8 cellular contexts compared by ENCODE assay signal in the genomic region with DNA sequence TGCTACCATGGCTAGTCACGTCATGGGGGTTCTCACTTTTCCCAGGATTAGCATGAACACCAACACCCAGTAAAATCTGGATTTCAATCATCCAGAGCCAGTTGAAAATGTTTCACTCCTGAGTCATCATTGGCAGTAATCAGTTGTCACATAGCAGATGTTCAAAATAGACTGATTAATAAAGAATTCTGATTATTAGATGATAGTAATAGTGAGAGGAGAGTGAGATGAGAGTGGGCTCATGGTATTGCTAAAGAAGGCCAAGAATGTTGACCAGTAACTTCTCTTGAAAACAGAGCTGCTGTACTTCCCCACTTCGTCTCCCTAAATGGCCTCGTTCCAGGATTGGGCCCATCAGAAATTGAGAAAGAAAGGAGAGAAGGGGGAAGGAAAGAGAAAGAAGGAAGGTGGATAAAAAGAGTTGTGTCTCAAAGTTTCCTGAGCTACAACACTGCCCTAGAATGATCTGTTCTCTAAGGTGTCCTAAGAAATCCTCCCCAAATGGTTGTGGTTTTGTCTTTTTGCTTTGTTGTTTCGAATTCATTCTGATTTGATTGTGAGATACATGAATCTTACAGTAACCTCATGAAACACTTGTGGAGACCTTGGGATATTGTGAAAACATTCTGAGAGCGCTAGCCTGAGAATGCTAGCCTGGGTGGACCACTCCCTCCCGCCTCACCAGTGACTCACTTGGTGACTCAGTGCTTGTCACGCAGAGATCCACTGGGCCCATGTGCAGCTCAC.
DNase-seq lines count a peak whose midpoint lies in the region; ATAC-seq, FAIRE-seq and TF ChIP-seq lines count a peak whose summit lies in the region.

No MANE protein-coding gene starts in this region.

- TF ChIP-seq CTCF in osteocyte (IDR thresholded peaks at IDR 0.05): no peak

- H3K36me3 Mint-ChIP-seq in osteocyte (ENCODE audit: unreplicated experiment): no peaks in the 10 kb centered on the region

- H3K9me3 Mint-ChIP-seq in osteocyte (ENCODE audit: unreplicated experiment): peaks cover 9% of the 10 kb centered on the region

- no peak overlapping the region for H3K4me3 Mint-ChIP-seq in osteocyte (ENCODE audit: unreplicated experiment)

- peak; percentile 55 for DNase-seq in activated CD4-positive, alpha-beta T cell treated with anti-CD3 and anti-CD28 coated beads for 1 hour
- DNase-seq in dedifferentiated amniotic fluid mesenchymal stem cell (ENCODE audit: extremely low spot score) (peak; percentile 95), osteocyte (ENCODE audit: extremely low spot score, unreplicated experiment) (peak; percentile 87), urothelium cell line (ENCODE audit: low spot score) (peak; percentile 85), UCSD-AML1 (lab: John Stamatoyannopoulos, UW; ENCODE audit: unreplicated experiment) (no peak), NAMALWA (ENCODE audit: low spot score) (no peak)

- peak overlapping the region; percentile 99 for H3K27ac Mint-ChIP-seq in osteocyte (ENCODE audit: unreplicated experiment)

- FAIRE-seq in urothelium cell line (lab: Jason Lieb, UNC): no peak

- peak; percentile 47 for ATAC-seq in HG03108 (IDR thresholded peaks at IDR 0.05; ENCODE audit: unreplicated experiment)
- no peak for ATAC-seq in HG02840 (IDR thresholded peaks at IDR 0.05; ENCODE audit: low FRiP score, unreplicated experiment)

- peaks cover 61% of the 10 kb centered on the region for H3K4me1 Mint-ChIP-seq in osteocyte (ENCODE audit: unreplicated experiment)

- no peaks in the 10 kb centered on the region for H3K27me3 Mint-ChIP-seq in osteocyte (ENCODE audit: unreplicated experiment)

Comparison
In these comparisons a context has a peak if more than half of its experiments do, and no peak if none do; other contexts are left out.
1. DNase-seq: peak in activated CD4-positive, alpha-beta T cell treated with anti-CD3 and anti-CD28 coated beads for 1 hour (single experiment), dedifferentiated amniotic fluid mesenchymal stem cell (single experiment), osteocyte (single experiment) and urothelium cell line (single experiment); none in UCSD-AML1 (single experiment) and NAMALWA (single experiment).